Comparison of ENCODE assay signal across 9 cellular contexts in genomic region chr18:66872277-66872676, GRCh38.
DNase-seq lines count a peak whose midpoint lies in the region; ATAC-seq and TF ChIP-seq lines count a peak whose summit lies in the region.
"Had no signal": no experiment of that assay in that cellular context is flagged by ENCODE, and none has a peak within 500 bp of the region (broad histone marks: within the 10 kb centered on the region; RNA-seq: fewer than 3 reads in every experiment).

No MANE protein-coding gene starts in this region.

- in situ Hi-C loops in mammary epithelial cell (cut with MboI; ENCODE audit: low sequenced_read_pairs in 2 of 2) = no loop called here

- no peaks in the 10 kb centered on the region for H3K27me3 ChIP-seq in mammary epithelial cell (ENCODE audit: insufficient read depth, low read length)
- H3K27me3 ChIP-seq: adrenal gland had no signal

- CTCF ChIA-PET in mammary epithelial cell (lab: Charles Lee; ENCODE audit: low non-redundant PET) = interaction anchor here (0.5 kb wide), 1 partner anchor 312 kb away, joined by 5 read pairs; no protein-coding TSS in a partner anchor

- dilution Hi-C loops in mammary epithelial cell (cut with HindIII; ENCODE audit: low sequenced_read_pairs) = no loop called here

- no peaks in the 10 kb centered on the region for H4K20me1 ChIP-seq in mammary epithelial cell (ENCODE audit: insufficient read depth, low read length)

- 0% methylated on average over 1 of the region's 1 CpG for WGBS in mammary epithelial cell (ENCODE audit: low coverage, missing lambda C conversion rate)

- H3K9me3 ChIP-seq in mammary epithelial cell (replicated peaks; ENCODE audit: insufficient read depth, low read length) (no peaks in the 10 kb centered on the region), T-helper 17 cell (ENCODE audit: control insufficient read depth, low read length, poor library complexity, severe bottlenecking) (no peaks in the 10 kb centered on the region)
- H3K9me3 ChIP-seq: adrenal gland had no signal

- H3K27ac ChIP-seq in mammary epithelial cell (ENCODE audit: insufficient read depth, low read depth, low read length) = no peak overlapping the region
- H3K27ac ChIP-seq: adrenal gland had no signal

- peaks cover 3% of the 10 kb centered on the region for H3K4me1 ChIP-seq in mammary epithelial cell (ENCODE audit: insufficient read depth, low read length)
- H3K4me1 ChIP-seq: adrenal gland had no signal

- peaks cover 2% of the 10 kb centered on the region for H3K9me3 Mint-ChIP-seq in neural crest cell
- H3K9me3 Mint-ChIP-seq: activated B cell treated with CpG ODN at 0.5 μM for 24 hours had no signal

- H3K4me1 Mint-ChIP-seq in neural crest cell (peaks cover 8% of the 10 kb centered on the region), T-helper 17 cell (no peaks in the 10 kb centered on the region)
- H3K4me1 Mint-ChIP-seq: activated B cell treated with CpG ODN at 0.5 μM for 24 hours had no signal

- BruUV-seq in mammary epithelial cell (replicated peaks; lab: Mats Ljungman, UMichigan) = no TSS peak

- H3K27ac Mint-ChIP-seq in neural crest cell (ENCODE audit: unreplicated experiment) (no peak overlapping the region), T-helper 17 cell (no peak overlapping the region)
- H3K27ac Mint-ChIP-seq: activated B cell treated with CpG ODN at 0.5 μM for 24 hours had no signal

- peak; percentile 25 for DNase-seq in HT-29 (ENCODE audit: low spot score)
- DNase-seq in NCI-H2227 treated with DMSO at 0.1 percent for 48 hours (lab: John Stamatoyannopoulos, UW) = peak; percentile 39
- peak; percentile 4 for DNase-seq in mammary epithelial cell
- no peak for DNase-seq in neural crest cell (ENCODE audit: low read depth, low spot score)
- no peak for DNase-seq in NK-92 (lab: John Stamatoyannopoulos, UW; ENCODE audit: unreplicated experiment)
- no peak for DNase-seq in activated naive CD4-positive, alpha-beta T cell treated with anti-CD3 and anti-CD28 coated beads, Interleukin-2, amount 50 U/mL, for 16 hours
- no peak for DNase-seq in T-helper 17 cell
- DNase-seq: activated B cell treated with CpG ODN at 0.5 μM for 24 hours, adrenal gland had no signal

- H3K27me3 Mint-ChIP-seq in neural crest cell (ENCODE audit: low read depth) = no peaks in the 10 kb centered on the region
- H3K27me3 Mint-ChIP-seq in T-helper 17 cell = no peaks in the 10 kb centered on the region
- H3K27me3 Mint-ChIP-seq: activated B cell treated with CpG ODN at 0.5 μM for 24 hours had no signal

- intact Hi-C loops in mammary epithelial cell (cut with micrococcal nuclease) = loop anchor here (2.0 kb wide), 1 partner anchor 311 kb away; no protein-coding TSS in a partner anchor

- H3K4me2 ChIP-seq in mammary epithelial cell (ENCODE audit: insufficient read depth, low read depth, low read length) = no peak overlapping the region

- no peaks in the 10 kb centered on the region for H3K36me3 Mint-ChIP-seq in neural crest cell (ENCODE audit: low read depth)
- no peaks in the 10 kb centered on the region for H3K36me3 Mint-ChIP-seq in T-helper 17 cell (ENCODE audit: low read depth)

- H3K79me2 ChIP-seq in mammary epithelial cell (ENCODE audit: insufficient read depth, low read length) = no peaks in the 10 kb centered on the region

- H3K9ac ChIP-seq in mammary epithelial cell (ENCODE audit: insufficient read depth, low read length) = no peak overlapping the region

- peak in 1 of 2 donors; percentile 44 for TF ChIP-seq CTCF in mammary epithelial cell (conservative IDR thresholded peaks at IDR 0.05 in 1 of 2, IDR thresholded peaks at IDR 0.05 in 1 of 2; ENCODE audit: extremely low read depth in 1 of 2, insufficient read depth in 1 of 2, low read depth in 1 of 2, low read length in 2 of 2)
- TF ChIP-seq CTCF in neural crest cell (conservative IDR thresholded peaks at IDR 0.05) = peak; percentile 59

- no peak for ATAC-seq in T-helper 17 cell

- H3K4me3 Mint-ChIP-seq in neural crest cell (no peak overlapping the region), T-helper 17 cell (no peak overlapping the region)
- H3K4me3 Mint-ChIP-seq: activated B cell treated with CpG ODN at 0.5 μM for 24 hours had no signal

- H3K36me3 ChIP-seq in mammary epithelial cell (ENCODE audit: insufficient read depth, low read length) = no peaks in the 10 kb centered on the region
- H3K36me3 ChIP-seq: adrenal gland had no signal

- no peak overlapping the region for H3K4me3 ChIP-seq in mammary epithelial cell (replicated peaks in 1 of 3; ENCODE audit: insufficient read depth in 1 of 3, low read depth in 2 of 3, low read length in 3 of 3)
- H3K4me3 ChIP-seq: adrenal gland had no signal

- H2AFZ ChIP-seq in mammary epithelial cell (ENCODE audit: low read depth, low read length) = no peak overlapping the region

Comparison
In these comparisons a context has a peak if more than half of its experiments do, and no peak if none do; other contexts are left out.
1. DNase-seq: peak in HT-29 (single experiment), NCI-H2227 treated with DMSO at 0.1 percent for 48 hours (single experiment) and mammary epithelial cell (single experiment); none in neural crest cell (single experiment), NK-92 (single experiment), activated naive CD4-positive, alpha-beta T cell treated with anti-CD3 and anti-CD28 coated beads, Interleukin-2, amount 50 U/mL, for 16 hours (single experiment) and T-helper 17 cell (0 of 3).